ENCODE assay signal across 1 cellular context in genomic region chr13:99218126-99218525, GRCh38.
TF ChIP-seq lines count a peak whose summit lies in the region.

No MANE protein-coding gene starts in this region.

TF ChIP-seq in WTC11, 78 proteins besides CTCF, POLR2A, EP300 and RAD21 (continued from another document):
- TF ChIP-seq AFF4 (CRISPR knock-in tag; IDR thresholded peaks at IDR 0.05; ENCODE audit: borderline replicate concordance) (no peak), SP1 (CRISPR knock-in tag; conservative IDR thresholded peaks at IDR 0.05) (no peak)
